Comparison of ENCODE assay signal across 16 cellular contexts in genomic region chr7:103795787-103796186, GRCh38.
"Had no signal": no experiment of that assay in that cellular context is flagged by ENCODE, and none has a peak within 500 bp of the region (broad histone marks: within the 10 kb centered on the region; RNA-seq: fewer than 3 reads in every experiment).

No MANE protein-coding gene starts in this region.

- H3K9me3 Mint-ChIP-seq: activated naive CD8-positive, alpha-beta T cell treated with anti-CD3 and anti-CD28 coated beads, Interleukin-2, amount 50 U/mL, for 24 hours; activated T-helper 17 cell treated with anti-CD3 and anti-CD28 coated beads, Interleukin-2, amount 50 U/mL, for 72 hours had no signal

- ATAC-seq: activated naive CD8-positive, alpha-beta T cell treated with anti-CD3 and anti-CD28 coated beads, Interleukin-2, amount 50 U/mL, for 24 hours; activated T-helper 17 cell treated with anti-CD3 and anti-CD28 coated beads, Interleukin-2, amount 50 U/mL, for 72 hours; left ventricle myocardium superior; natural killer cell treated with Interleukin-12 subunit alpha and Interleukin-12 subunit beta and Interleukin-15 and Interleukin-18, amount 100 ng/mL, for 72 hours had no signal

- H3K4me1 Mint-ChIP-seq: activated naive CD8-positive, alpha-beta T cell treated with anti-CD3 and anti-CD28 coated beads, Interleukin-2, amount 50 U/mL, for 24 hours; activated T-helper 17 cell treated with anti-CD3 and anti-CD28 coated beads, Interleukin-2, amount 50 U/mL, for 72 hours had no signal

- H3K36me3 ChIP-seq: tibial artery, uterus had no signal

- H3K4me1 ChIP-seq: tibial artery, uterus had no signal

- H3K27me3 ChIP-seq: tibial artery, uterus had no signal

- H3K27ac ChIP-seq: epithelial cell of prostate, tibial artery, uterus had no signal

- DNase-seq: activated CD4-positive, alpha-beta T cell treated with anti-CD3 and anti-CD28 coated beads, Interleukin-2, amount 50 U/mL, for 48 hours; activated CD4-positive, CD25-positive, alpha-beta regulatory T cell treated with anti-CD3 and anti-CD28 coated beads, Interleukin-2, amount 50 U/mL, for 72 hours; activated naive CD4-positive, alpha-beta T cell treated with Interleukin-2 at 50 U/mL for 16 hours; activated naive CD8-positive, alpha-beta T cell treated with anti-CD3 and anti-CD28 coated beads, Interleukin-2, amount 50 U/mL, for 24 hours; aorta; cerebellar nuclear complex; kidney glomerular epithelial cell; left ventricle myocardium superior; retina; stimulated activated CD4-positive, alpha-beta T cell treated with anti-CD3 and anti-CD28 coated beads, Interleukin-4, amount 100 ng/mL, for 24 hours; stimulated activated naive CD4-positive, alpha-beta T cell; tibial artery; uterus had no signal

- H3K36me3 Mint-ChIP-seq: natural killer cell treated with Interleukin-12 subunit alpha and Interleukin-12 subunit beta and Interleukin-15 and Interleukin-18, amount 100 ng/mL, for 72 hours had no signal

- H3K4me3 Mint-ChIP-seq: activated naive CD8-positive, alpha-beta T cell treated with anti-CD3 and anti-CD28 coated beads, Interleukin-2, amount 50 U/mL, for 24 hours; activated T-helper 17 cell treated with anti-CD3 and anti-CD28 coated beads, Interleukin-2, amount 50 U/mL, for 72 hours; natural killer cell treated with Interleukin-12 subunit alpha and Interleukin-12 subunit beta and Interleukin-15 and Interleukin-18, amount 100 ng/mL, for 72 hours had no signal

- H3K27ac Mint-ChIP-seq: activated naive CD8-positive, alpha-beta T cell treated with anti-CD3 and anti-CD28 coated beads, Interleukin-2, amount 50 U/mL, for 24 hours; activated T-helper 17 cell treated with anti-CD3 and anti-CD28 coated beads, Interleukin-2, amount 50 U/mL, for 72 hours; natural killer cell treated with Interleukin-12 subunit alpha and Interleukin-12 subunit beta and Interleukin-15 and Interleukin-18, amount 100 ng/mL, for 72 hours had no signal

- H3K27me3 Mint-ChIP-seq: activated naive CD8-positive, alpha-beta T cell treated with anti-CD3 and anti-CD28 coated beads, Interleukin-2, amount 50 U/mL, for 24 hours; activated T-helper 17 cell treated with anti-CD3 and anti-CD28 coated beads, Interleukin-2, amount 50 U/mL, for 72 hours; natural killer cell treated with Interleukin-12 subunit alpha and Interleukin-12 subunit beta and Interleukin-15 and Interleukin-18, amount 100 ng/mL, for 72 hours had no signal

- H3K4me3 ChIP-seq: tibial artery, uterus had no signal

- H3K9me3 ChIP-seq: tibial artery, uterus had no signal
